In the genomic region with DNA sequence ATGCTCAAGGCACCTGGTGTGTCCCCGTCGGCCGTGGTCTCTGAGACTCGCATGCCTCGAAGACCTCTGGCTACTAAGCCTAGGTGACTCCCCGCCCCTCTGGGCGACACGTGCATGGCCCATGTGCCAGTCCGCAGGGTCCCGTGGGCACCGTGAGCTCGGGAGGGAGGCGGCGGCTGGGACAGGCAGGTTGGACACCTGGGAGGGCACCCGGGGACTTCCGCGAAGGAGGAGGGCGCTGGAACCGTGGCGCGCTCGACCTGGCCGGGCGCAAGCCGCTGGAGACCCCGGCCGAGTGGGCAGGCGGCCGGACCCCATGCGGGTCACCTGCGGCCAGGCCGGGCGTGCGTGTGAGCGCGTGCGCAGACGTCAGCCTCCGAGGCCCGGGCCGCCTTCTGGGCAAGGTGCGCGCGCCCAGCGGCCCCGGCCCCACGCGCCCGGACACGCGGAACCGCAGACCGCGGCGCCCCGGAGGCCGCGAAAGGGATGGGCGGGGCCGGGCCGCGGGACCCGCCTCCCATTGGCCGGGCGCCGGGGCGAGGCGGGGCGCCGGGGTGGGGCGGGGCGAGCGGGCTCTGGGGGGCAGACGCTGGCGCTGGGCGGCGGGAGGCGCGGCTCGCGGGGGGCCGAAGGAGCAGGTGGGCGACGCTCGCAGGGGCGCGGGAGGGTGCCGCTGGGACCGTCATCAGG, we compare ENCODE assay signal across 8 cellular contexts. TPM values are rescaled to one million over a fixed set of nuclear protein-coding genes. Genes with fewer than 3 reads are reported as not detected.
DNase-seq lines count a peak whose midpoint lies in the region; ATAC-seq and TF ChIP-seq lines count a peak whose summit lies in the region.

No MANE protein-coding gene starts in this region.

- H3K79me2 ChIP-seq in PC-9 (ENCODE audit: low read depth) = no peaks in the 10 kb centered on the region

- TF ChIP-seq CTCF in PC-9 (conservative IDR thresholded peaks at IDR 0.05) = no peak

- no peaks in the 10 kb centered on the region for H4K20me1 ChIP-seq in PC-9 (ENCODE audit: insufficient read depth)

- peaks cover 39% of the 10 kb centered on the region for H3F3A ChIP-seq in PC-9 (ENCODE audit: insufficient read depth, low read depth)

- H3K36me3 ChIP-seq in PC-9 (ENCODE audit: low read depth) = no peaks in the 10 kb centered on the region

- H3K4me3 ChIP-seq in PC-9 = peak overlapping the region; percentile 90

- no peaks in the 10 kb centered on the region for H3K9me3 ChIP-seq in PC-9 (ENCODE audit: insufficient read depth, low read depth)

- no peak overlapping the region for H3K27ac ChIP-seq in PC-9

- H3K9me2 ChIP-seq in PC-9 (ENCODE audit: insufficient read depth) = no peaks in the 10 kb centered on the region

- peak; percentile 53 for ATAC-seq in GM19452 (IDR thresholded peaks at IDR 0.05; ENCODE audit: unreplicated experiment)
- ATAC-seq in HG02973 (IDR thresholded peaks at IDR 0.05; ENCODE audit: unreplicated experiment) = no peak

- H3K27me3 ChIP-seq in PC-9 (ENCODE audit: insufficient read depth, low read depth) = no peaks in the 10 kb centered on the region

- intact Hi-C loops in PC-9 (cut with micrococcal nuclease; ENCODE audit: unreplicated experiment) = loop anchor here (2.0 to 5.0 kb wide), 2 partner anchors 29 to 82 kb away; no protein-coding TSS in a partner anchor

- CTCF ChIA-PET in PC-9 (lab: Charles Lee) = interaction anchor here (0.6 kb wide), 1 partner anchor 13 kb away, joined by 5 read pairs; no protein-coding TSS in a partner anchor

- DNase-seq in AG08395 (ENCODE audit: low spot score) = peak; percentile 84
- peak in 1 of 2 experiments; percentile 58 for DNase-seq in PC-9
- peak; percentile 53 for DNase-seq in activated gamma-delta T cell treated with anti-CD3 and anti-CD28 coated beads, Interleukin-2, amount 50 U/mL, for 16 hours (ENCODE audit: low read depth)
- DNase-seq in glomerular visceral epithelial cell (ENCODE audit: extremely low spot score) = peak; percentile 54
- peak in 40 of 56 donors; percentile 18 to 82 (median 66) for DNase-seq in nucleus accumbens (lab: John Stamatoyannopoulos, UW)
- DNase-seq in superior temporal gyrus (ENCODE audit: extremely low spot score) = peak; percentile 50

- BruUV-seq in PC-9 (replicated peaks; lab: Mats Ljungman, UMichigan) = no TSS peak

- POLR2A ChIA-PET in PC-9 (lab: Charles Lee; ENCODE audit: unreplicated experiment) = no interaction called here

- peak overlapping the region; percentile 92 for H2AFZ ChIP-seq in PC-9

- peaks cover 32% of the 10 kb centered on the region for H3K4me1 ChIP-seq in PC-9 (replicated peaks; ENCODE audit: insufficient read depth)

- peak overlapping the region; percentile 99 for H3K4me2 ChIP-seq in PC-9

RNA-seq across cellular contexts. Expression of a gene that starts 0.6 kb away (rescaled TPM):
- total RNA-seq in PC-9 (2021) = 0.70 and 0.95 TPM in 2 replicates
